ENCODE assay signal across 1 cellular context in genomic region chr16:81456523-81457325, GRCh38.
TF ChIP-seq lines count a peak whose summit lies in the region.

No MANE protein-coding gene starts in this region.

TF ChIP-seq in HepG2, 621 proteins besides CTCF, POLR2A, EP300 and RAD21 (continued from another document and continues in another):
- TF ChIP-seq MTERF4 (CRISPR knock-in tag; IDR thresholded peaks at IDR 0.05) (peak; percentile 55; the same call in 1 of the 2 replicates), ZNF7 (CRISPR knock-in tag; IDR thresholded peaks at IDR 0.05) (no peak), ZNF234 (CRISPR knock-in tag; conservative IDR thresholded peaks at IDR 0.05) (0 out of 2 replicates have a peak, but pooled peaks have one; percentile 75), ZNF780A (CRISPR knock-in tag; IDR thresholded peaks at IDR 0.05) (no peak), GLMP (CRISPR knock-in tag; IDR thresholded peaks at IDR 0.05; ENCODE audit: borderline replicate concordance) (peak; percentile 57; the same call in 1 of the 2 replicates), ZSCAN29 (CRISPR knock-in tag; conservative IDR thresholded peaks at IDR 0.05) (0 out of 2 replicates have a peak, but pooled peaks have one; percentile 22), ZHX1 (CRISPR knock-in tag; IDR thresholded peaks at IDR 0.05; ENCODE audit: low read depth) (peak; percentile 82), SRSF9 (IDR thresholded peaks at IDR 0.05; ENCODE audit: borderline replicate concordance, insufficient read depth, low read depth, low read length, poor library complexity, severe bottlenecking) (no peak), HIVEP1 (CRISPR knock-in tag; IDR thresholded peaks at IDR 0.05) (peak; percentile 58; the same call in 1 of the 2 replicates), NFIB (CRISPR knock-in tag; IDR thresholded peaks at IDR 0.05; ENCODE audit: borderline replicate concordance) (no peak), POLR2G (IDR thresholded peaks at IDR 0.05; ENCODE audit: low read depth, low read length) (peak; percentile 84), PPARG (CRISPR knock-in tag; conservative IDR thresholded peaks at IDR 0.05) (peak; percentile 86), ZSCAN22 (CRISPR knock-in tag; IDR thresholded peaks at IDR 0.05) (0 out of 2 replicates have a peak, but pooled peaks have one; percentile 42), ATF7 (IDR thresholded peaks at IDR 0.05) (no peak), ATF7 (CRISPR knock-in tag; IDR thresholded peaks at IDR 0.05) (peak; percentile 70; the same call in 1 of the 2 replicates), ZNF101 (CRISPR knock-in tag; IDR thresholded peaks at IDR 0.05; ENCODE audit: borderline replicate concordance, low read depth) (no peak), CERS6 (CRISPR knock-in tag; IDR thresholded peaks at IDR 0.05) (no peak), ZNF383 (CRISPR knock-in tag; IDR thresholded peaks at IDR 0.05; ENCODE audit: borderline replicate concordance) (no peak), ZNF674 (CRISPR knock-in tag; IDR thresholded peaks at IDR 0.05; ENCODE audit: low read depth) (no peak), PATZ1 (CRISPR knock-in tag; IDR thresholded peaks at IDR 0.05) (peak; percentile 99), ZNF577 (CRISPR knock-in tag; IDR thresholded peaks at IDR 0.05; ENCODE audit: borderline replicate concordance, low read depth) (no peak), SNAI1 (CRISPR knock-in tag; IDR thresholded peaks at IDR 0.05; ENCODE audit: borderline replicate concordance) (peak; percentile 41; the same call in 1 of the 2 replicates), BHLHE40 (IDR thresholded peaks at IDR 0.05; ENCODE audit: low read length) (peak; percentile 60; the same call in 1 of the 2 replicates), ZBTB38 (CRISPR knock-in tag; IDR thresholded peaks at IDR 0.05) (peak; percentile 67; the same call in 1 of the 2 replicates), ZNF503 (CRISPR knock-in tag; IDR thresholded peaks at IDR 0.05) (peak; percentile 86; the same call in 1 of the 2 replicates), MAFG (CRISPR knock-in tag; IDR thresholded peaks at IDR 0.05) (no peak), ZNF281 (CRISPR knock-in tag; IDR thresholded peaks at IDR 0.05; ENCODE audit: borderline replicate concordance) (peak; percentile 70; the same call in 1 of the 2 replicates), ZNF547 (CRISPR knock-in tag; IDR thresholded peaks at IDR 0.05) (0 out of 2 replicates have a peak, but pooled peaks have one; percentile 35), ARID4A (CRISPR knock-in tag; IDR thresholded peaks at IDR 0.05; ENCODE audit: borderline replicate concordance) (peak; percentile 89; the same call in 1 of the 2 replicates), FOXO1 (CRISPR knock-in tag; IDR thresholded peaks at IDR 0.05) (peak; percentile 80; the same call in 1 of the 2 replicates), PBX3 (CRISPR knock-in tag; IDR thresholded peaks at IDR 0.05; ENCODE audit: borderline replicate concordance) (no peak), MEIS2 (CRISPR knock-in tag; IDR thresholded peaks at IDR 0.05) (peak; percentile 95), ZMAT5 (CRISPR knock-in tag; IDR thresholded peaks at IDR 0.05; ENCODE audit: borderline replicate concordance, low read depth) (no peak), CBX2 (IDR thresholded peaks at IDR 0.05; ENCODE audit: low read depth, low read length) (no peak), CBX2 (CRISPR knock-in tag; IDR thresholded peaks at IDR 0.05; ENCODE audit: low read depth) (no peak), RFX3 (CRISPR knock-in tag; IDR thresholded peaks at IDR 0.05) (no peak), ATF2 (CRISPR knock-in tag; IDR thresholded peaks at IDR 0.05) (peak; percentile 65), SNRNP70 (IDR thresholded peaks at IDR 0.05; ENCODE audit: low read depth, low read length) (no peak), ZNF12 (CRISPR knock-in tag; IDR thresholded peaks at IDR 0.05) (no peak)
